In genomic region chr13:111642156-111642767, GRCh38 we compare ENCODE assay signal across 18 cellular contexts.
A peak's percentile ranks its signal among the peaks of the same experiment; 100 is the strongest.
DNase-seq lines count a peak whose midpoint lies in the region; ATAC-seq and TF ChIP-seq lines count a peak whose summit lies in the region.
"Had no signal": no experiment of that assay in that cellular context is flagged by ENCODE, and none has a peak within 500 bp of the region (broad histone marks: within the 10 kb centered on the region; RNA-seq: fewer than 3 reads in every experiment).

No MANE protein-coding gene starts in this region.

- no peaks in the 10 kb centered on the region for H3F3A ChIP-seq in neural progenitor cell (ENCODE audit: low read depth)

- no peak overlapping the region for H3K4me3 ChIP-seq in endodermal cell (ENCODE audit: low read length)
- H3K4me3 ChIP-seq in neural progenitor cell = no peak overlapping the region
- H3K4me3 ChIP-seq: BLaER1, GM23248 had no signal

- H3K4me1 ChIP-seq in endodermal cell (ENCODE audit: control insufficient read depth, insufficient read depth, low read length) (no peaks in the 10 kb centered on the region), neural progenitor cell (no peaks in the 10 kb centered on the region)
- H3K4me1 ChIP-seq: BLaER1, Caco-2 had no signal

- H3K9me3 ChIP-seq in endodermal cell (ENCODE audit: control insufficient read depth, low read length) (no peaks in the 10 kb centered on the region), neural progenitor cell (ENCODE audit: low read depth) (no peaks in the 10 kb centered on the region)
- H3K9me3 ChIP-seq: BLaER1, Caco-2 had no signal

- H3K9ac ChIP-seq in endodermal cell (ENCODE audit: extremely low read depth, low read length, poor library complexity, severe bottlenecking) (no peak overlapping the region), neural progenitor cell (no peak overlapping the region)
- H3K9ac ChIP-seq: BLaER1, GM23248 had no signal

- H3K36me3 ChIP-seq in endodermal cell (ENCODE audit: control insufficient read depth, insufficient read depth, low read length) = no peaks in the 10 kb centered on the region
- no peaks in the 10 kb centered on the region for H3K36me3 ChIP-seq in neural progenitor cell
- H3K36me3 ChIP-seq: BLaER1 had no signal

- no peaks in the 10 kb centered on the region for H4K20me1 ChIP-seq in neural progenitor cell (ENCODE audit: low read depth)
- H4K20me1 ChIP-seq: BLaER1 had no signal

- H3K4me1 Mint-ChIP-seq in endodermal cell = no peaks in the 10 kb centered on the region
- peaks cover 18% of the 10 kb centered on the region for H3K4me1 Mint-ChIP-seq in neural progenitor cell
- H3K4me1 Mint-ChIP-seq: B cell; CD4-positive, CD25-positive, alpha-beta regulatory T cell had no signal

- H3K79me2 ChIP-seq in neural progenitor cell (ENCODE audit: low read depth) = no peaks in the 10 kb centered on the region

- H3K36me3 Mint-ChIP-seq in endodermal cell (ENCODE audit: low read depth) (no peaks in the 10 kb centered on the region), neural progenitor cell (no peaks in the 10 kb centered on the region)
- H3K36me3 Mint-ChIP-seq: CD4-positive, CD25-positive, alpha-beta regulatory T cell; CD8-positive, alpha-beta T cell had no signal

- H2AFZ ChIP-seq in neural progenitor cell (replicated peaks) = no peak overlapping the region
- H2AFZ ChIP-seq: GM23248 had no signal

- H3K4me2 ChIP-seq in neural progenitor cell = no peak overlapping the region
- H3K4me2 ChIP-seq: BLaER1 had no signal

- H3K4me3 Mint-ChIP-seq in endodermal cell = no peak overlapping the region
- no peak overlapping the region for H3K4me3 Mint-ChIP-seq in neural progenitor cell
- H3K4me3 Mint-ChIP-seq: B cell; CD4-positive, CD25-positive, alpha-beta regulatory T cell; CD8-positive, alpha-beta T cell had no signal

- H3K27ac Mint-ChIP-seq in endodermal cell (no peak overlapping the region), neural progenitor cell (peak overlapping the region; percentile 69)
- H3K27ac Mint-ChIP-seq: B cell; CD4-positive, CD25-positive, alpha-beta regulatory T cell; CD8-positive, alpha-beta T cell had no signal

- H3K27me3 Mint-ChIP-seq in endodermal cell (ENCODE audit: insufficient read depth) (peaks cover 13% of the 10 kb centered on the region), neural progenitor cell (ENCODE audit: insufficient read depth, low read depth) (peaks cover 5% of the 10 kb centered on the region)
- H3K27me3 Mint-ChIP-seq: B cell had no signal

- H3K27me3 ChIP-seq in endodermal cell (ENCODE audit: control insufficient read depth, insufficient read depth, low read length, poor library complexity, severe bottlenecking) (no peaks in the 10 kb centered on the region), neural progenitor cell (no peaks in the 10 kb centered on the region)
- H3K27me3 ChIP-seq: BLaER1 had no signal

- no peak for ATAC-seq in GM18519 (IDR thresholded peaks at IDR 0.05; ENCODE audit: low FRiP score, unreplicated experiment)
- ATAC-seq: CD8-positive, alpha-beta T cell; HCT116 had no signal

- H3K9me3 Mint-ChIP-seq in endodermal cell = no peaks in the 10 kb centered on the region
- no peaks in the 10 kb centered on the region for H3K9me3 Mint-ChIP-seq in neural progenitor cell
- H3K9me3 Mint-ChIP-seq: CD4-positive, CD25-positive, alpha-beta regulatory T cell; CD8-positive, alpha-beta T cell had no signal

- WGBS in endodermal cell (ENCODE audit: insufficient coverage in 1 of 2, insufficient read length in 1 of 2), 2 experiments = 77 to 80% methylated on average over 12 of the region's 12 CpGs

- DNase-seq in activated effector memory CD4-positive, alpha-beta T cell treated with anti-CD3 and anti-CD28 coated beads, Interleukin-2, amount 50 U/mL, for 16 hours = peak; percentile 45
- no peak for DNase-seq in activated effector memory CD4-positive, alpha-beta T cell treated with Interleukin-2 at 50 U/mL for 16 hours
- DNase-seq in endodermal cell (peak; percentile 31), neural progenitor cell (ENCODE audit: low spot score) (no peak)
- DNase-seq in activated T-cell treated with anti-CD3 and anti-CD28 coated beads, Interleukin-2, amount 50 U/mL, for 48 hours = no peak
- DNase-seq: Caco-2; CD4-positive, CD25-positive, alpha-beta regulatory T cell; CD8-positive, alpha-beta T cell; DMS153; DND-41; GM23248; H7 had no signal

- H3K27ac ChIP-seq in endodermal cell (ENCODE audit: low read depth, low read length) = no peak overlapping the region
- no peak overlapping the region for H3K27ac ChIP-seq in neural progenitor cell
- H3K27ac ChIP-seq: 22Rv1, BLaER1, C4-2B, GM23248 had no signal

- TF ChIP-seq CTCF in endodermal cell (conservative IDR thresholded peaks at IDR 0.05) = no peak
- no peak for TF ChIP-seq CTCF in neural progenitor cell (IDR thresholded peaks at IDR 0.05)

Comparison
In these comparisons a context has a peak if more than half of its experiments do, and no peak if none do; other contexts are left out.
1. DNase-seq: peak in activated effector memory CD4-positive, alpha-beta T cell treated with anti-CD3 and anti-CD28 coated beads, Interleukin-2, amount 50 U/mL, for 16 hours (single experiment) and endodermal cell (single experiment); none in activated effector memory CD4-positive, alpha-beta T cell treated with Interleukin-2 at 50 U/mL for 16 hours (single experiment), neural progenitor cell (single experiment) and activated T-cell treated with anti-CD3 and anti-CD28 coated beads, Interleukin-2, amount 50 U/mL, for 48 hours (0 of 2).